ENCODE assay signal across 13 cellular contexts in genomic region chr10:16518822-16519221, GRCh38. TPM values are rescaled to one million over a fixed set of nuclear protein-coding genes. Genes with fewer than 3 reads are reported as not detected.
DNase-seq lines count a peak whose midpoint lies in the region; ATAC-seq, FAIRE-seq and TF ChIP-seq lines count a peak whose summit lies in the region.
"Had no signal": no experiment of that assay in that cellular context is flagged by ENCODE, and none has a peak within 500 bp of the region (broad histone marks: within the 10 kb centered on the region; RNA-seq: fewer than 3 reads in every experiment).

No MANE protein-coding gene starts in this region.

- H3K9me3 ChIP-seq in HEK293 (ENCODE audit: control insufficient read depth, insufficient read depth, low read depth, low read length) (no peaks in the 10 kb centered on the region), lower lobe of right lung (no peaks in the 10 kb centered on the region)
- H3K9me3 ChIP-seq: esophagus muscularis mucosa, sigmoid colon had no signal

- no peak for FAIRE-seq in GM19239 (lab: Jason Lieb, UNC)

- in situ Hi-C loops in astrocyte of the spinal cord (cut with HindIII; ENCODE audit: low sequenced_read_pairs): no loop called here

- intact Hi-C loops in lower lobe of right lung (cut with DNase I): no loop called here

- no peaks in the 10 kb centered on the region for H3K36me3 ChIP-seq in HEK293 (ENCODE audit: control insufficient read depth in 2 of 2, insufficient read depth in 1 of 2, low read length in 2 of 2)
- no peaks in the 10 kb centered on the region for H3K36me3 ChIP-seq in lower lobe of right lung
- H3K36me3 ChIP-seq: sigmoid colon had no signal

- CTCF ChIA-PET in HEK293 (lab: Yijun Ruan, JAX): interaction anchor here (0.6 to 2.8 kb wide), 6 partner anchors 27 to 657 kb away, joined by 3 to 20 read pairs (median 3); no protein-coding TSS in a partner anchor

- TF ChIP-seq CTCF in HEK293 (tag by site-specific recombination; IDR thresholded peaks at IDR 0.05): no peak
- peak; percentile 26 for TF ChIP-seq CTCF in astrocyte of the spinal cord (IDR thresholded peaks at IDR 0.05; ENCODE audit: low read depth, low read length)
- TF ChIP-seq CTCF in lower lobe of right lung (IDR thresholded peaks at IDR 0.05): peak; percentile 18

- ATAC-seq in lower lobe of right lung (no peak), HG02973 (IDR thresholded peaks at IDR 0.05; ENCODE audit: unreplicated experiment) (no peak), HG03025 (IDR thresholded peaks at IDR 0.05; ENCODE audit: low FRiP score, unreplicated experiment) (no peak)

- DNase-seq in ELR (ENCODE audit: low read depth) (peak; percentile 29), astrocyte of the spinal cord (ENCODE audit: low read depth, low spot score) (no peak), lower lobe of right lung (no peak), GM19239 (ENCODE audit: insufficient read length, low spot score) (no peak)
- no peak for DNase-seq in stimulated activated naive CD4-positive, alpha-beta T cell (lab: John Stamatoyannopoulos, UW)
- DNase-seq: activated B cell treated with CpG ODN at 0.5 μM for 24 hours; activated naive CD4-positive, alpha-beta T cell treated with anti-CD3 and anti-CD28 coated beads for 36 hours; sigmoid colon had no signal

- peaks cover 36% of the 10 kb centered on the region for H3K27me3 ChIP-seq in lower lobe of right lung (ENCODE audit: low read depth)

- H3K27ac ChIP-seq in HEK293 (ENCODE audit: extremely low read depth, low read depth, low read length) (no peak overlapping the region), lower lobe of right lung (no peak overlapping the region)
- H3K27ac ChIP-seq: esophagus muscularis mucosa, KMS-11, sigmoid colon had no signal

- POLR2A ChIA-PET in HEK293 (lab: Yijun Ruan, JAX): no interaction called here

- H3K4me3 ChIP-seq in HEK293 (ENCODE audit: low read depth, low read length) (no peak overlapping the region), astrocyte of the spinal cord (ENCODE audit: low read depth, low read length) (no peak overlapping the region), lower lobe of right lung (no peak overlapping the region)

- H3K4me1 ChIP-seq in HEK293 (ENCODE audit: control insufficient read depth, insufficient read depth, low read length): no peaks in the 10 kb centered on the region
- H3K4me1 ChIP-seq in lower lobe of right lung: peaks cover 27% of the 10 kb centered on the region

TF ChIP-seq in HEK293, 187 proteins besides CTCF, POLR2A, EP300 and RAD21:
- TF ChIP-seq ZFP3 (tag by site-specific recombination; IDR thresholded peaks at IDR 0.05; ENCODE audit: low read depth) (no peak), ZNF335 (tag by site-specific recombination; conservative IDR thresholded peaks at IDR 0.05) (peak; percentile 43)

RNA-seq across cellular contexts. Expression of gene C1QL3, which starts 2.9 kb away (rescaled TPM):
- total RNA-seq in lower lobe of right lung: not detected
- total RNA-seq: activated B cell treated with CpG ODN at 0.5 μM for 24 hours, esophagus muscularis mucosa had no signal
